ENCODE assay signal across 15 cellular contexts in the genomic region with DNA sequence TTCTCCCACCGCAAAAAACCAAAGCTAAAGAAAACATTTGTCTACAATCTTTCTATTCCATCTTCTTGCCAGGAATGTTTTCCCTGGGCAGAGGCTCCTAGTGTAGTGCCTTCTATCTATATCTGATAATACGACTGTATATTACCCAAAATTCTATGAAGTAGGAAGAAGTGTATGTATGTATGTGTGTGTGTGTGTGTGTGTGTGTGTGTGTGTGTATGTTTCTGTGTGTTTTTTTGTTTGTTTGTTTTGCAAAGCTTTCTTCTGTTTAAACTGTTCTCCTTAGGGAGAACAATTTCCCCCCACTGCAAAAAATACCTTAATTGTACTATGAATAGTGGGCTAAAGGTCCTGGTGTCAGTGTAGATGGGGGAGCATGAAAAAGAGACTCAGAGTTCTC.
DNase-seq lines count a peak whose midpoint lies in the region; ATAC-seq, FAIRE-seq and TF ChIP-seq lines count a peak whose summit lies in the region.
"Had no signal": no experiment of that assay in that cellular context is flagged by ENCODE, and none has a peak within 500 bp of the region (broad histone marks: within the 10 kb centered on the region; RNA-seq: fewer than 3 reads in every experiment).

No MANE protein-coding gene starts in this region.

- no peak for TF ChIP-seq EP300 in K562 (IDR thresholded peaks at IDR 0.05; ENCODE audit: low read length)

- H3K4me1 ChIP-seq in K562 (replicated peaks in 1 of 2; ENCODE audit: control insufficient read depth in 2 of 2, insufficient read depth in 2 of 2, low read length in 2 of 2): peaks cover 3 to 10% of the 10 kb centered on the region in 2 experiments
- peaks cover 0 to 14% (median 4%) of the 10 kb centered on the region in 4 donors for H3K4me1 ChIP-seq in right lobe of liver
- peaks cover 2% of the 10 kb centered on the region for H3K4me1 ChIP-seq in psoas muscle
- H3K4me1 ChIP-seq in subcutaneous abdominal adipose tissue (ENCODE audit: control insufficient read depth in 5 of 5, insufficient read depth in 5 of 5, low read length in 5 of 5): peaks cover 0 to 16% (median 10%) of the 10 kb centered on the region in 5 donors
- H3K4me1 ChIP-seq: BLaER1 treated with 17β-estradiol and CSF1 and Interleukin-3, amounts not matched to agents 10 nM and 100 nM had no signal

- H3K27me3 ChIP-seq in K562 (ENCODE audit: control insufficient read depth in 2 of 2, insufficient read depth in 2 of 2, low read length in 2 of 2): no peaks in the 10 kb centered on the region
- H3K27me3 ChIP-seq in right lobe of liver: no peaks in the 10 kb centered on the region
- no peaks in the 10 kb centered on the region for H3K27me3 ChIP-seq in psoas muscle (ENCODE audit: insufficient read depth in 3 of 3, low read length in 2 of 3)
- no peaks in the 10 kb centered on the region for H3K27me3 ChIP-seq in subcutaneous abdominal adipose tissue (ENCODE audit: control insufficient read depth in 5 of 5, insufficient read depth in 4 of 5, low read length in 5 of 5)
- H3K27me3 ChIP-seq in H7 (ENCODE audit: control insufficient read depth, insufficient read depth, low read length): no peaks in the 10 kb centered on the region
- H3K27me3 ChIP-seq: BLaER1 treated with 17β-estradiol and CSF1 and Interleukin-3, amounts not matched to agents 10 nM and 100 nM had no signal

- H3K9me1 ChIP-seq in K562 (ENCODE audit: control insufficient read depth, insufficient read depth, low read length): no peaks in the 10 kb centered on the region

- no peak overlapping the region for H2AFZ ChIP-seq in K562 (ENCODE audit: low read depth, low read length)

- POLR2A ChIA-PET in K562 (lab: Yijun Ruan, JAX): interaction anchor here (0.6 to 3.6 kb wide), 2 partner anchors 54 to 313 kb away, joined by 3 to 22 read pairs; partner anchors contain the start of gene CITED2

- ATAC-seq in K562 (0 out of 3 replicates have a peak, but pooled peaks have one; percentile 28), right lobe of liver (peak in 3 of 4 donors; percentile 8 to 36 (median 10)), psoas muscle (peak in 1 of 4 donors; percentile 15), GM18867 (IDR thresholded peaks at IDR 0.05; ENCODE audit: unreplicated experiment) (no peak)
- ATAC-seq: CD8-positive, alpha-beta T cell had no signal

- H3K4me3 ChIP-seq in K562 (no peak overlapping the region), right lobe of liver (no peak overlapping the region), psoas muscle (no peak overlapping the region), subcutaneous abdominal adipose tissue (ENCODE audit: low read depth in 1 of 5, low read length in 5 of 5) (no peak overlapping the region), H7 (ENCODE audit: insufficient read depth, low read depth, low read length) (no peak overlapping the region)
- H3K4me3 ChIP-seq: BLaER1 treated with 17β-estradiol and CSF1 and Interleukin-3, amounts not matched to agents 10 nM and 100 nM had no signal

- no peak for DNase-seq in K562 (ENCODE audit: extremely low read depth in 1 of 4, low spot score in 3 of 4)
- no peak for DNase-seq in right lobe of liver
- no peak for DNase-seq in psoas muscle
- no peak for DNase-seq in NCI-H510A (lab: John Stamatoyannopoulos, UW)
- no peak for DNase-seq in H7
- DNase-seq: CD8-positive, alpha-beta T cell; DMS 273 treated with DMSO at 0.1 percent for 48 hours; DMS53; DND-41; GOT3; H9 had no signal

- intact Hi-C loops in K562 (cut with micrococcal nuclease) (no loop called here), right lobe of liver (cut with DNase I) (loop anchor here in 1 of 2 donors (10.0 kb wide), 1 partner anchor 312 kb away; the partner anchor contains the start of gene CITED2), psoas muscle (cut with DNase I) (loop anchor here in 1 of 2 donors (5.0 kb wide), 1 partner anchor 90 kb away; no protein-coding TSS in a partner anchor)

- FAIRE-seq in K562 (lab: Jason Lieb, UNC): no peak
- FAIRE-seq: GM12891 had no signal

- CTCF ChIA-PET in K562 (lab: Yijun Ruan, JAX; ENCODE audit: low intra/inter-chr PET ratio): no interaction called here

- H3K9ac ChIP-seq in K562 (ENCODE audit: insufficient read depth in 1 of 2, low read depth in 2 of 2, low read length in 2 of 2) (no peak overlapping the region), subcutaneous abdominal adipose tissue (ENCODE audit: low read length in 5 of 5) (no peak overlapping the region)
- H3K9ac ChIP-seq: BLaER1 treated with 17β-estradiol and CSF1 and Interleukin-3, amounts not matched to agents 10 nM and 100 nM had no signal

- no peak overlapping the region for H3K4me2 ChIP-seq in K562 (ENCODE audit: insufficient read depth, low read length)
- H3K4me2 ChIP-seq: BLaER1 treated with 17β-estradiol and CSF1 and Interleukin-3, amounts not matched to agents 10 nM and 100 nM had no signal

- WGBS in K562 (ENCODE audit: insufficient coverage, low coverage, missing lambda C conversion rate): 15% methylated on average over 2 of the region's 2 CpGs
- WGBS in right lobe of liver (ENCODE audit: insufficient coverage, low coverage, low lambda C conversion rate, missing lambda C conversion rate): 40% methylated on average over 2 of the region's 2 CpGs
- WGBS in psoas muscle, 3 donors: 85 to 87% (median 86%) methylated on average over 2 of the region's 2 CpGs

- no peaks in the 10 kb centered on the region for H3K79me2 ChIP-seq in K562 (ENCODE audit: control insufficient read depth, insufficient read depth, low read length)

- H4K20me1 ChIP-seq in K562 (replicated peaks; ENCODE audit: control insufficient read depth, insufficient read depth, low read length): no peaks in the 10 kb centered on the region
- H4K20me1 ChIP-seq: BLaER1 treated with 17β-estradiol and CSF1 and Interleukin-3, amounts not matched to agents 10 nM and 100 nM had no signal

- no peak for TF ChIP-seq RAD21 in K562 (CRISPR knock-in tag; conservative IDR thresholded peaks at IDR 0.05 in 1 of 2, IDR thresholded peaks at IDR 0.05 in 1 of 2)

- in situ Hi-C loops in K562 (cut with MboI): no loop called here

- H3K36me3 ChIP-seq in K562 (ENCODE audit: control insufficient read depth, insufficient read depth, low read length) (no peaks in the 10 kb centered on the region), right lobe of liver (no peaks in the 10 kb centered on the region), psoas muscle (ENCODE audit: insufficient read depth in 1 of 2, low read depth in 1 of 2) (no peaks in the 10 kb centered on the region), subcutaneous abdominal adipose tissue (ENCODE audit: control insufficient read depth in 5 of 5, insufficient read depth in 5 of 5, low read length in 5 of 5) (no peaks in the 10 kb centered on the region), H7 (replicated peaks; ENCODE audit: control insufficient read depth, insufficient read depth, low read length) (no peaks in the 10 kb centered on the region)
- H3K36me3 ChIP-seq: BLaER1 treated with 17β-estradiol and CSF1 and Interleukin-3, amounts not matched to agents 10 nM and 100 nM had no signal

- TF ChIP-seq CTCF in K562 (IDR thresholded peaks at IDR 0.05 in 2 of 3, conservative IDR thresholded peaks at IDR 0.05 in 1 of 3; ENCODE audit: insufficient read depth in 2 of 3, low read depth in 1 of 3, low read length in 3 of 3) (no peak), right lobe of liver (IDR thresholded peaks at IDR 0.05) (no peak), psoas muscle (IDR thresholded peaks at IDR 0.05) (no peak)

- no peak overlapping the region for H3K27ac ChIP-seq in K562 (ENCODE audit: extremely low read depth, low read depth, low read length)
- H3K27ac ChIP-seq in right lobe of liver: peak overlapping the region; percentile 54 to 77 (median 71)
- H3K27ac ChIP-seq in psoas muscle: peak overlapping the region; percentile 73
- peak overlapping the region; percentile 5 for H3K27ac ChIP-seq in subcutaneous abdominal adipose tissue (ENCODE audit: low read depth, low read length)
- H3K27ac ChIP-seq: BLaER1 treated with 17β-estradiol and CSF1 and Interleukin-3, amounts not matched to agents 10 nM and 100 nM had no signal

- BruUV-seq in K562 (replicated peaks; lab: Mats Ljungman, UMichigan): no TSS peak

- H3K9me3 ChIP-seq in K562 (replicated peaks; ENCODE audit: control insufficient read depth, insufficient read depth, low read depth, low read length): no peaks in the 10 kb centered on the region
- no peaks in the 10 kb centered on the region for H3K9me3 ChIP-seq in right lobe of liver
- no peaks in the 10 kb centered on the region for H3K9me3 ChIP-seq in psoas muscle
- no peaks in the 10 kb centered on the region for H3K9me3 ChIP-seq in subcutaneous abdominal adipose tissue (ENCODE audit: control insufficient read depth in 5 of 5, low read length in 5 of 5)
- H3K9me3 ChIP-seq: BLaER1 treated with 17β-estradiol and CSF1 and Interleukin-3, amounts not matched to agents 10 nM and 100 nM had no signal

- TF ChIP-seq POLR2A in K562 (conservative IDR thresholded peaks at IDR 0.05) (no peak), right lobe of liver (IDR thresholded peaks at IDR 0.05) (no peak)

TF ChIP-seq in K562, 482 proteins besides CTCF, POLR2A, EP300 and RAD21:
- TF ChIP-seq ARID1B (IDR thresholded peaks at IDR 0.05): peak; percentile 6; the same call in 1 of the 2 replicates
- peak; percentile 67; the same call in 1 of the 2 replicates for TF ChIP-seq MCM3 (IDR thresholded peaks at IDR 0.05)
- no peak for TF ChIP-seq DPF2 (IDR thresholded peaks at IDR 0.05)
- peak in 1 of 2 experiments; percentile 68; a peak in 2 of 4 replicates for TF ChIP-seq FOXA3 (CRISPR knock-in tag; conservative IDR thresholded peaks at IDR 0.05 in 1 of 2, IDR thresholded peaks at IDR 0.05 in 1 of 2)
